Comparison of ENCODE assay signal across 1 cellular context in the genomic region with DNA sequence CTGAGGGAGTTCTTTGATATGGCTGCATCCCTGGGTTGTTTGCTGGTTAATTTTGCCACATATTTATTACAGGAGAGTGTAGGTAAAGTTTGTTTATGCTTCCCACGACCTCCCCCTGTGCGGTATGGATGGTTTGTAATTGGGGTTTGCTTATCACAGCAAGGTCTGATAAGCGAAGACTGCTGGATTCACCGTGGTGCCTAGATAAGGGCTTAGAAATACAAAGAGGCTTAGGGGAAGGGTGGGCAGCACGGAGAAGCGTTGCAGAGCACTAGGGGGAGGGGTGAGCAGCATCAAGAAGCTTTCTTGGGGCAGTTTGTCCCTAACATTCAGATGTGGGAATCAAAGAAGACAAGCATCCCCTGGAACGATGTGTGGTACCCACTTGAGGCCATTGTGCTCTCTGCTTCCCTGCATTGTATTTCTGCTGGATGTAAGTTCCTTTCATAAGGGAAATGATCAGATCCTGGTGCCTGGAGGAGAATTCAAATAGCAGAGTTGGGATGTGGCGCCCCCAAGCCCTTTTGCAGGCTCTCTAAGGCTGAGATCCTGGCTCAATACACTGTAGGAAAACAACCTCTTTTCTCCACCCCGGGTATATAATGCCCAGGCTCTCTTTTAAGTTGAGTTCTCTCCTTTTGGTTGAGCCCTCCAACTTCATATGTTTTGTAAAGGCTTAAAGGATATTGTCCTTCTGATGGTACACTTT.
TF ChIP-seq lines count a peak whose summit lies in the region.

No MANE protein-coding gene starts in this region.

TF ChIP-seq in H1, 55 proteins besides CTCF, POLR2A, EP300 and RAD21 (continued from another document):
- TF ChIP-seq MAFK (IDR thresholded peaks at IDR 0.05; ENCODE audit: low read depth, low read length) (no peak), SUZ12 (IDR thresholded peaks at IDR 0.05; ENCODE audit: low read length) (no peak)
